15 cellular contexts compared by ENCODE assay signal in genomic region chr13:75633285-75633684, GRCh38. TPM values are rescaled to one million over a fixed set of nuclear protein-coding genes. Genes with fewer than 3 reads are reported as not detected.
DNase-seq lines count a peak whose midpoint lies in the region; ATAC-seq, FAIRE-seq and TF ChIP-seq lines count a peak whose summit lies in the region.
"Had no signal": no experiment of that assay in that cellular context is flagged by ENCODE, and none has a peak within 500 bp of the region (broad histone marks: within the 10 kb centered on the region; RNA-seq: fewer than 3 reads in every experiment).

No MANE protein-coding gene starts in this region.

- H4K20me1 ChIP-seq in HepG2 (ENCODE audit: insufficient read depth, low read length), result no peaks in the 10 kb centered on the region

- no peak overlapping the region for H3K9ac ChIP-seq in HepG2 (ENCODE audit: insufficient read depth, low read depth, low read length)

- no peaks in the 10 kb centered on the region for H3K36me3 ChIP-seq in HepG2 (replicated peaks in 1 of 2; ENCODE audit: control insufficient read depth in 1 of 2, insufficient read depth in 2 of 2, low read length in 2 of 2)
- H3K36me3 ChIP-seq in right lobe of liver, result no peaks in the 10 kb centered on the region
- no peaks in the 10 kb centered on the region for H3K36me3 ChIP-seq in effector memory CD4-positive, alpha-beta T cell (ENCODE audit: control insufficient read depth, insufficient read depth, low read length)

- no peaks in the 10 kb centered on the region for H3K27me3 Mint-ChIP-seq in T-helper 17 cell

- in situ Hi-C loops in HepG2 (cut with HindIII; ENCODE audit: extremely low pct_ligation_motif_present, low pct_unique_long_range_greater_than_20kb), result no loop called here

- POLR2A ChIA-PET in HepG2 (lab: Yijun Ruan, JAX), result interaction anchor here (1.7 kb wide), 1 partner anchor 33 kb away, joined by 3 read pairs; no protein-coding TSS in a partner anchor
- POLR2A ChIA-PET in HEK293T (lab: Yijun Ruan, JAX), result interaction anchor here (0.9 kb wide), 1 partner anchor 24 kb away, joined by 3 read pairs; no protein-coding TSS in a partner anchor

- no peak overlapping the region for H2AFZ ChIP-seq in HepG2 (ENCODE audit: low read length)

- H3K36me3 Mint-ChIP-seq in T-helper 17 cell (ENCODE audit: low read depth), result peaks cover 2% of the 10 kb centered on the region

- 3% methylated on average over 2 of the region's 2 CpGs for WGBS in HepG2 (ENCODE audit: low lambda C conversion rate)
- 23% methylated on average over 2 of the region's 2 CpGs for WGBS in right lobe of liver (ENCODE audit: insufficient coverage, low coverage, low lambda C conversion rate, missing lambda C conversion rate)

- no peak for TF ChIP-seq CTCF in HepG2 (CRISPR knock-in tag; IDR thresholded peaks at IDR 0.05)
- no peak for TF ChIP-seq CTCF in right lobe of liver (IDR thresholded peaks at IDR 0.05)
- no peak for TF ChIP-seq CTCF in foreskin fibroblast (IDR thresholded peaks at IDR 0.05; ENCODE audit: low read depth, low read length)

- H3K9me3 ChIP-seq in HepG2 (ENCODE audit: low read length) (no peaks in the 10 kb centered on the region), right lobe of liver (no peaks in the 10 kb centered on the region), T-helper 17 cell (ENCODE audit: control insufficient read depth, low read length, poor library complexity, severe bottlenecking) (no peaks in the 10 kb centered on the region)
- H3K9me3 ChIP-seq in effector memory CD4-positive, alpha-beta T cell (ENCODE audit: control insufficient read depth, low read length), result no peaks in the 10 kb centered on the region

- no peak overlapping the region for H3K4me3 Mint-ChIP-seq in T-helper 17 cell
- H3K4me3 Mint-ChIP-seq: stimulated activated naive B cell treated with anti-CD40 and anti-IgM and Interleukin-4, amounts not matched to agents 10 μg/mL and 1 μg/mL and 100 μg/mL, for 72 hours had no signal

- H3K4me1 ChIP-seq in HepG2 (ENCODE audit: insufficient read depth, low read length) (peaks cover 36% of the 10 kb centered on the region), right lobe of liver (peaks cover 0 to 9% (median 0%) of the 10 kb centered on the region in 4 donors)
- H3K4me1 ChIP-seq in effector memory CD4-positive, alpha-beta T cell (ENCODE audit: control insufficient read depth, insufficient read depth, low read length, poor library complexity, severe bottlenecking), result no peaks in the 10 kb centered on the region

- DNase-seq in HepG2 (ENCODE audit: low spot score) (peak; percentile 33), right lobe of liver (no peak), T-helper 17 cell (no peak), foreskin fibroblast (peak; percentile 84 to 89), HEK293T (ENCODE audit: extremely low spot score) (no peak), NCI-H128 (lab: John Stamatoyannopoulos, UW; ENCODE audit: unreplicated experiment) (no peak), NCI-H2081 treated with DMSO at 0.1 percent for 48 hours (lab: John Stamatoyannopoulos, UW) (no peak)
- DNase-seq in effector memory CD4-positive, alpha-beta T cell, result no peak
- DNase-seq: activated CD8-positive, alpha-beta memory T cell treated with anti-CD3 and anti-CD28 coated beads for 24 hours; anterior cingulate cortex; erythroblast; GF-D8; NCI-H69; stimulated activated naive B cell treated with anti-CD40 and anti-IgM and Interleukin-4, amounts not matched to agents 10 μg/mL and 1 μg/mL and 100 μg/mL, for 72 hours had no signal

- H3K4me3 ChIP-seq in HepG2 (replicated peaks in 1 of 3; ENCODE audit: insufficient read depth in 1 of 3, low read depth in 2 of 3, low read length in 3 of 3), result no peak overlapping the region
- H3K4me3 ChIP-seq in right lobe of liver, result no peak overlapping the region
- H3K4me3 ChIP-seq in foreskin fibroblast (ENCODE audit: low read depth in 1 of 2, low read length in 2 of 2), result no peak overlapping the region
- no peak overlapping the region for H3K4me3 ChIP-seq in effector memory CD4-positive, alpha-beta T cell (ENCODE audit: insufficient read depth, low read depth, low read length, poor library complexity, severe bottlenecking)

- H3K27me3 ChIP-seq in HepG2 (ENCODE audit: control insufficient read depth in 1 of 2, insufficient read depth in 2 of 2, low read length in 2 of 2) (no peaks in the 10 kb centered on the region; a peak in 1 of 5 replicates), right lobe of liver (peaks cover 0 to 6% of the 10 kb centered on the region in 2 donors)
- H3K27me3 ChIP-seq in effector memory CD4-positive, alpha-beta T cell (replicated peaks; ENCODE audit: control insufficient read depth, insufficient read depth, low read length, poor library complexity, severe bottlenecking), result no peaks in the 10 kb centered on the region

- no peak for FAIRE-seq in HepG2 (lab: Jason Lieb, UNC)
- FAIRE-seq: islet of Langerhans had no signal

- no peaks in the 10 kb centered on the region for H3K79me2 ChIP-seq in HepG2 (ENCODE audit: insufficient read depth, low read length)

- no peak for ATAC-seq in HepG2
- ATAC-seq in right lobe of liver, result no peak
- no peak for ATAC-seq in T-helper 17 cell
- ATAC-seq: stimulated activated naive B cell treated with anti-CD40 and anti-IgM and Interleukin-4, amounts not matched to agents 10 μg/mL and 1 μg/mL and 100 μg/mL, for 72 hours had no signal

- peaks cover 8% of the 10 kb centered on the region for H3K4me1 Mint-ChIP-seq in T-helper 17 cell

- H3K4me2 ChIP-seq in HepG2 (ENCODE audit: low read depth, low read length), result no peak overlapping the region

- H3K27ac ChIP-seq in HepG2 (ENCODE audit: extremely low read length, insufficient read depth, low read length) (no peak overlapping the region), right lobe of liver (no peak overlapping the region)
- no peak overlapping the region for H3K27ac ChIP-seq in effector memory CD4-positive, alpha-beta T cell (ENCODE audit: insufficient read depth, low read length, poor library complexity, severe bottlenecking)

- intact Hi-C loops in HepG2 (cut with micrococcal nuclease; ENCODE audit: unreplicated experiment) (no loop called here), right lobe of liver (cut with DNase I) (no loop called here)

- CTCF ChIA-PET in HepG2 (lab: Yijun Ruan, JAX; ENCODE audit: low intra/inter-chr PET ratio, low total read pairs) (no interaction called here), HEK293T (lab: Yijun Ruan, JAX) (interaction anchor here (0.6 kb wide), 1 partner anchor 1347 kb away, joined by 4 read pairs; no protein-coding TSS in a partner anchor)

- TF ChIP-seq RAD21 in HepG2 (CRISPR knock-in tag; IDR thresholded peaks at IDR 0.05), result no peak

- TF ChIP-seq POLR2A in HepG2 (IDR thresholded peaks at IDR 0.05; ENCODE audit: insufficient read depth in 1 of 2, low read depth in 2 of 2, low read length in 2 of 2), result no peak
- TF ChIP-seq POLR2A in right lobe of liver (IDR thresholded peaks at IDR 0.05), result no peak

- peak overlapping the region; percentile 12 for H3K27ac Mint-ChIP-seq in T-helper 17 cell
- H3K27ac Mint-ChIP-seq: stimulated activated naive B cell treated with anti-CD40 and anti-IgM and Interleukin-4, amounts not matched to agents 10 μg/mL and 1 μg/mL and 100 μg/mL, for 72 hours had no signal

- no peak for TF ChIP-seq EP300 in HepG2 (IDR thresholded peaks at IDR 0.05; ENCODE audit: low read depth in 2 of 2, low read length in 2 of 2)
- TF ChIP-seq EP300 in HepG2 (CRISPR knock-in tag; IDR thresholded peaks at IDR 0.05; ENCODE audit: borderline replicate concordance), result no peak

- no TSS peak for BruUV-seq in HepG2 (replicated peaks; lab: Mats Ljungman, UMichigan)

TF ChIP-seq in HepG2, 621 proteins besides CTCF, POLR2A, EP300 and RAD21 (continues in another document):
- 0 out of 2 replicates have a peak, but pooled peaks have one; percentile 8 for TF ChIP-seq SAP130 (CRISPR knock-in tag; IDR thresholded peaks at IDR 0.05; ENCODE audit: low read depth)
- TF ChIP-seq FOXA3 (CRISPR knock-in tag; IDR thresholded peaks at IDR 0.05), result 0 out of 2 replicates have a peak, but pooled peaks have one; percentile 16
- no peak for TF ChIP-seq NFYC (CRISPR knock-in tag; IDR thresholded peaks at IDR 0.05)
- TF ChIP-seq ETV5 (CRISPR knock-in tag; IDR thresholded peaks at IDR 0.05; ENCODE audit: borderline replicate concordance), result peak; percentile 11; the same call in 1 of the 2 replicates

TF ChIP-seq in HEK293T, 16 proteins besides CTCF, POLR2A, EP300 and RAD21:
- TF ChIP-seq HDGF (IDR thresholded peaks at IDR 0.05; ENCODE audit: borderline replicate concordance), result no peak
- no peak for TF ChIP-seq FOXK2 (IDR thresholded peaks at IDR 0.05)
- TF ChIP-seq BHLHE40 (IDR thresholded peaks at IDR 0.05; ENCODE audit: borderline replicate concordance), result no peak
- TF ChIP-seq FOXA1 (IDR thresholded peaks at IDR 0.05), result no peak
- no peak for TF ChIP-seq TARDBP (IDR thresholded peaks at IDR 0.05)
- TF ChIP-seq LEF1 (IDR thresholded peaks at IDR 0.05; ENCODE audit: borderline replicate concordance), result no peak
- TF ChIP-seq L3MBTL2 (conservative IDR thresholded peaks at IDR 0.05), result no peak
- no peak for TF ChIP-seq SP1 (IDR thresholded peaks at IDR 0.05)
TF ChIP-seq in HEK293T: peak in this region for 0.

RNA-seq across cellular contexts. Expression of gene LMO7, which starts 2.8 kb away (rescaled TPM):
- total RNA-seq in HepG2 (2016; rRNA removed; fragmentation: Illumina TruSeq; extraction: Trizol) (47.7 and 121 TPM in 2 replicates), right lobe of liver (10 to 100 TPM; 42.3 to 60.2 (median 51.1) TPM), T-helper 17 cell (10 to 100 TPM; 10.2 to 12.3 TPM)
- total RNA-seq in HepG2 (2016; cell fraction: cytosol; rRNA removed; fragmentation: Illumina TruSeq; extraction: Trizol; ENCODE audit: low read depth), result 14.4 and 17.3 TPM in 2 replicates
- total RNA-seq in HepG2 (2016; cell fraction: insoluble cytoplasmic fraction; rRNA removed; fragmentation: Illumina TruSeq; extraction: Trizol), result 41.5 and 129 TPM in 2 replicates
- 23.0 and 30.9 TPM in 2 replicates for total RNA-seq in HepG2 (2016; cell fraction: membrane; rRNA removed; fragmentation: Illumina TruSeq; extraction: Trizol)
- 246 and 252 TPM in 2 replicates for total RNA-seq in HepG2 (2016; cell fraction: nucleus; rRNA removed; fragmentation: Illumina TruSeq; extraction: Trizol)
- polyA plus RNA-seq in HepG2 (2011; rRNA removed), result 31.4 and 34.0 TPM in 2 replicates
- polyA plus RNA-seq in HepG2 (2011; cell fraction: cytosol; rRNA removed), result 9.1 and 11.5 TPM in 2 replicates
- polyA plus RNA-seq in HepG2 (2011; cell fraction: nucleus; rRNA removed), result 216 and 237 TPM in 2 replicates
- polyA plus RNA-seq in HepG2 (2012), result 50.1 and 98.6 TPM in 2 replicates
- 1.3 and 1.8 TPM in 2 replicates for polyA plus RNA-seq in HepG2 (2016; cell fraction: cytosol; fragmentation: Illumina TruSeq; extraction: Trizol; ENCODE audit: low read depth)
- 21.5 and 26.6 TPM in 2 replicates for polyA plus RNA-seq in HepG2 (2016; cell fraction: insoluble cytoplasmic fraction; fragmentation: Illumina TruSeq; extraction: Trizol; ENCODE audit: low read depth)
- 4.6 TPM in 2 replicates for polyA plus RNA-seq in HepG2 (2016; cell fraction: membrane; fragmentation: Illumina TruSeq; extraction: Trizol; ENCODE audit: low read depth)
- polyA plus RNA-seq in HepG2 (2016; cell fraction: nucleus; fragmentation: Illumina TruSeq; extraction: Trizol; ENCODE audit: insufficient read depth, low read depth), result 237 TPM in 2 replicates
- polyA minus RNA-seq in HepG2 (2011; rRNA and poly(A)+ RNA removed; ENCODE audit: low replicate concordance), result 45.7 and 74.9 TPM in 2 replicates
- polyA minus RNA-seq in HepG2 (2011; cell fraction: cytosol; rRNA and poly(A)+ RNA removed), result 28.7 and 31.4 TPM in 2 replicates
- 322 and 350 TPM in 2 replicates for polyA minus RNA-seq in HepG2 (2011; cell fraction: nucleus; rRNA and poly(A)+ RNA removed)

Comparison
In these comparisons a context has a peak if more than half of its experiments do, and no peak if none do; other contexts are left out.
1. DNase-seq: peak in HepG2 (single experiment) and foreskin fibroblast (2 of 2); none in right lobe of liver (0 of 3), T-helper 17 cell (0 of 3), HEK293T (single experiment), effector memory CD4-positive, alpha-beta T cell (0 of 3), NCI-H128 (single experiment) and NCI-H2081 treated with DMSO at 0.1 percent for 48 hours (single experiment).